ENCODE assay signal across 8 cellular contexts in genomic region chr11:64878494-64879225, GRCh38. TPM values are rescaled to one million over a fixed set of nuclear protein-coding genes. Genes with fewer than 3 reads are reported as not detected.
DNase-seq lines count a peak whose midpoint lies in the region; ATAC-seq and TF ChIP-seq lines count a peak whose summit lies in the region.

TSS of gene EHD1 (minus strand) at chr11:64878621. CDS start at chr11:64878464, 157 bp downstream.

- POLR2A ChIA-PET in Panc1 (lab: Charles Lee), result interaction anchor here (0.6 to 1.8 kb wide), 2 partner anchors 17 to 130 kb away, joined by 4 to 11 read pairs; no protein-coding TSS in a partner anchor

- H3K27ac ChIP-seq in KMS-11, result peak within 1 kb of the TSS; percentile 76
- H3K27ac ChIP-seq in Panc1 (ENCODE audit: low read length), result peak within 1 kb of the TSS; percentile 97
- peak within 1 kb of the TSS; percentile 93 to 98 (median 94) for H3K27ac ChIP-seq in esophagus muscularis mucosa (replicated peaks in 1 of 4)

- peaks cover 50% of the 10 kb centered on the region for H3K4me1 ChIP-seq in KMS-11 (ENCODE audit: low read depth, poor library complexity, severe bottlenecking)
- peaks cover 33% of the 10 kb centered on the region for H3K4me1 ChIP-seq in Panc1 (ENCODE audit: control insufficient read depth, insufficient read depth, low read length)
- H3K4me1 ChIP-seq in esophagus muscularis mucosa, result peaks cover 49 to 71% (median 54%) of the 10 kb centered on the region in 4 donors

- no TSS peak for BruUV-seq in Panc1 (replicated peaks; lab: Mats Ljungman, UMichigan)

- peak within 1 kb of the TSS; percentile 84 for H3K9ac ChIP-seq in KMS-11

- CTCF ChIA-PET in Panc1 (lab: Charles Lee), result interaction anchor here (0.6 to 2.0 kb wide), 6 partner anchors 9 to 776 kb away, joined by 3 to 6 read pairs (median 5); no protein-coding TSS in a partner anchor

- no peaks in the 10 kb centered on the region for H4K20me1 ChIP-seq in KMS-11 (ENCODE audit: insufficient read depth)

- H3K9me3 ChIP-seq in Panc1 (ENCODE audit: control insufficient read depth, insufficient read depth, low read depth, low read length) (no peaks in the 10 kb centered on the region), esophagus muscularis mucosa (no peaks in the 10 kb centered on the region)

- peak within 1 kb of the TSS; percentile 83 for H2AFZ ChIP-seq in KMS-11 (ENCODE audit: low read depth)

- H3K36me3 ChIP-seq in KMS-11 (ENCODE audit: insufficient read depth) (no peaks in the 10 kb centered on the region), Panc1 (ENCODE audit: control insufficient read depth, insufficient read depth, low read length) (no peaks in the 10 kb centered on the region; the same call in 1 of the 2 replicates), esophagus muscularis mucosa (peaks cover 0 to 18% (median 8%) of the 10 kb centered on the region in 4 donors)

- H3K4me3 ChIP-seq in KMS-11 (IDR thresholded peaks at IDR 0.05; ENCODE audit: insufficient read depth, low read depth, low read length), result no peak within 1 kb of the TSS
- H3K4me3 ChIP-seq in Panc1 (ENCODE audit: low read depth in 2 of 2, low read length in 2 of 2), result peak within 1 kb of the TSS; percentile 88 to 99
- H3K4me3 ChIP-seq in esophagus muscularis mucosa, result peak within 1 kb of the TSS; percentile 68 to 92 (median 86)

- ATAC-seq in GM21737 (IDR thresholded peaks at IDR 0.05; ENCODE audit: unreplicated experiment) (peak; percentile 56), Panc1 (peak; percentile 89)

- peak; percentile 99 for TF ChIP-seq POLR2A in esophagus muscularis mucosa (IDR thresholded peaks at IDR 0.05; ENCODE audit: low read depth)

- TF ChIP-seq CTCF in KMS-11 (conservative IDR thresholded peaks at IDR 0.05; ENCODE audit: low read depth, low read length) (peak; percentile 31; the same call in 1 of the 2 replicates), Panc1 (IDR thresholded peaks at IDR 0.05) (peak; percentile 94), esophagus muscularis mucosa (IDR thresholded peaks at IDR 0.05) (peak; percentile 26 to 45 (median 43))

- peak within 1 kb of the TSS; percentile 97 for H3K4me2 ChIP-seq in KMS-11

- peak; percentile 96 for DNase-seq in DMS79 treated with DMSO at 0.1 percent for 48 hours (lab: John Stamatoyannopoulos, UW)
- DNase-seq in Panc1 (ENCODE audit: low read depth, low spot score), result peak; percentile 88
- peak; percentile 99 to 100 for DNase-seq in activated T-cell treated with anti-CD3 and anti-CD28 coated beads, Interleukin-2, amount 50 U/mL, for 48 hours
- peak; percentile 100 for DNase-seq in esophagus muscularis mucosa (ENCODE audit: extremely low spot score)
- peak; percentile 98 for DNase-seq in myocyte (ENCODE audit: low read depth)
- peak; percentile 99 to 100 for DNase-seq in stimulated activated CD8-positive, alpha-beta memory T cell treated with anti-CD3 and anti-CD28 coated beads, Interleukin-7, amount 100 ng/mL, for 48 hours (ENCODE audit: extremely low read depth in 1 of 2, low read depth in 1 of 2)

- H3K27me3 ChIP-seq in KMS-11 (ENCODE audit: insufficient read depth, low read depth) (no peaks in the 10 kb centered on the region), Panc1 (ENCODE audit: control insufficient read depth, insufficient read depth, low read length) (no peaks in the 10 kb centered on the region), esophagus muscularis mucosa (no peaks in the 10 kb centered on the region)

- WGBS in esophagus muscularis mucosa, result under 1% methylated on average over 47 of the region's 75 CpGs

- peaks cover 37% of the 10 kb centered on the region for H3K79me2 ChIP-seq in KMS-11 (ENCODE audit: insufficient read depth, low read depth)

- no peak for TF ChIP-seq EP300 in esophagus muscularis mucosa (IDR thresholded peaks at IDR 0.05)

- intact Hi-C loops in Panc1 (cut with micrococcal nuclease; ENCODE audit: unreplicated experiment), result no loop called here
- intact Hi-C loops in esophagus muscularis mucosa (cut with DNase I), result no loop called here

- in situ Hi-C loops in Panc1 (cut with HindIII; ENCODE audit: low pct_unique_long_range_greater_than_20kb, low sequenced_read_pairs), result no loop called here

RNA-seq across cellular contexts. Expression of gene EHD1, which starts in this region (rescaled TPM):
- total RNA-seq in Panc1 (2021; ENCODE audit: unreplicated experiment) (186 TPM), esophagus muscularis mucosa (100 to 1,000 TPM in 2 of 4 donors, 10 to 100 TPM in 2; 57.0 to 193 (median 104) TPM), myocyte (58.0 and 60.4 TPM in 2 replicates)
- polyA plus RNA-seq in Panc1 (2012; ENCODE audit: insufficient read length), result 280 TPM
- 59.5 TPM for polyA plus RNA-seq in myocyte (2012)

Comparison
In these comparisons a context has a peak if more than half of its experiments do, and no peak if none do; other contexts are left out.
1. CTCF ChIP-seq: peak in every context shown above with its lines; median percentile 94 in Panc1; 43 in esophagus muscularis mucosa; 31 in KMS-11.